9 cellular contexts compared by ENCODE assay signal in the genomic region with DNA sequence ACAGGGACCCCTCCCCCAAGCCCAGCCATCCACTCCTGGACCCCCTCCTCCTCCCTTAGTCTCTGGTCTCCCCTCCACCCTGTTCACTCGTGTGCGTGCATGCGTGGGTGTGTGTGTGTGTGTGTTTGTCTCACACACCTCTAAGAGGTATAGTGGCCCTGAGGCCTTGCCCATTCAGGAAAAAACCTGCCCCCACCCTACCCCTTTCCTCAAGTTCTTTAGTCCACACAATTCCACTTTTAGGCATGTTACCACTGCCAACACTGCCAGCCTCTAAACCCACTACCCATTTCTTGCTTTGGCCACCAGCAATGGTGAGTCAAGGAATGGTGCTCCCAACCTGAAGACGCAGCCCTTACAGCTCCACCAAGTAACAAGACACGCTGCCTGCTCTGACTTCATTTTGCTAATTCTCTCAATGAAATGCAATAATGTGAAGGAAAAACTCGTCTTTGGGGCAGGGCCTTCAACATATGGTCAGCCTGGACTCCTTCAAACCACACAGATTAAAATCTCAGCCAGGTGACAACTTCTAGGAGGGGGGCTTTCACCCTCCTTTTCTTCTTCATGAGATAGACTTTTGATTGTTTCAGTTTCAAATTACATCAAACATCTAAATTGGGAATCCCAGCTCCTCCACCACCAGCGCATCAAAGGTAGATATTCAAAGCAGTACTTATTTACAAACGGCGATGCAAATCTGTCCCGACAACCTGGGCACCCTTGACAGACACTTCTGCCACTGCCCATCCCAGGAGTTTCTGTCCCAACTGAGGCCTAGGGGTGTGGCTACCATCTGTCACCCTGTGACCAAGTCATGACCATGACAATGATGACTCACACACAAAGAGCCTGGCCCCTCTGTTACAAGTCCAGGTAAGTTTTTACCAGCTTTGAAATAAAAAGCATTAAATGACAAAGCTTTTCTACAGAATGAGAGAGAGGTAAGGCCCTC. TPM values are rescaled to one million over a fixed set of nuclear protein-coding genes. Genes with fewer than 3 reads are reported as not detected.
DNase-seq lines count a peak whose midpoint lies in the region; ATAC-seq and TF ChIP-seq lines count a peak whose summit lies in the region.
"Had no signal": no experiment of that assay in that cellular context is flagged by ENCODE, and none has a peak within 500 bp of the region (broad histone marks: within the 10 kb centered on the region; RNA-seq: fewer than 3 reads in every experiment).

No MANE protein-coding gene starts in this region.

- DNase-seq in CD4-positive, alpha-beta T cell, result no peak
- DNase-seq in activated naive CD4-positive, alpha-beta T cell treated with anti-CD3 and anti-CD28 coated beads, Interleukin-2, amount 10 ng/mL, durations not matched to agents 7 days and 5 days, result peak; percentile 42
- DNase-seq in gastrocnemius medialis, result no peak
- no peak for DNase-seq in coronary artery (ENCODE audit: low spot score)
- no peak for DNase-seq in NCI-H1417 (lab: John Stamatoyannopoulos, UW)
- DNase-seq in NCI-H2107 treated with DMSO at 0.1 percent for 48 hours (lab: John Stamatoyannopoulos, UW; ENCODE audit: unreplicated experiment), result no peak

- no peak for TF ChIP-seq CTCF in CD4-positive, alpha-beta T cell (IDR thresholded peaks at IDR 0.05)
- no peak for TF ChIP-seq CTCF in gastrocnemius medialis (IDR thresholded peaks at IDR 0.05 in 4 of 5, conservative IDR thresholded peaks at IDR 0.05 in 1 of 5)
- no peak for TF ChIP-seq CTCF in coronary artery (IDR thresholded peaks at IDR 0.05)

- POLR2A ChIA-PET in CD4-positive, alpha-beta T cell (lab: Charles Lee), result no interaction called here

- H3K36me3 ChIP-seq in gastrocnemius medialis, result no peaks in the 10 kb centered on the region

- ATAC-seq in CD4-positive, alpha-beta T cell (ENCODE audit: poor library complexity), result peak; percentile 21
- peak; percentile 45 for ATAC-seq in GM19043 (IDR thresholded peaks at IDR 0.05; ENCODE audit: low read depth, unreplicated experiment)
- ATAC-seq in HG03108 (IDR thresholded peaks at IDR 0.05; ENCODE audit: unreplicated experiment), result peak; percentile 56
- ATAC-seq in gastrocnemius medialis, result no peak

- TF ChIP-seq POLR2A in gastrocnemius medialis (IDR thresholded peaks at IDR 0.05), result no peak

- no peaks in the 10 kb centered on the region for H3K27me3 Mint-ChIP-seq in CD4-positive, alpha-beta T cell
- H3K27me3 Mint-ChIP-seq in activated naive CD4-positive, alpha-beta T cell treated with anti-CD3 and anti-CD28 coated beads, Interleukin-2, amount 10 ng/mL, durations not matched to agents 7 days and 5 days, result no peaks in the 10 kb centered on the region

- H3K4me3 ChIP-seq in gastrocnemius medialis (no peak overlapping the region), coronary artery (no peak overlapping the region)
- H3K4me3 ChIP-seq: skin epidermis had no signal

- CTCF ChIA-PET in CD4-positive, alpha-beta T cell (lab: Charles Lee), result no interaction called here
- CTCF ChIA-PET in activated naive CD4-positive, alpha-beta T cell treated with anti-CD3 and anti-CD28 coated beads, Interleukin-2, amount 10 ng/mL, durations not matched to agents 7 days and 5 days (lab: Charles Lee), result no interaction called here

- intact Hi-C loops in CD4-positive, alpha-beta T cell (cut with DNase I, micrococcal nuclease), result no loop called here
- intact Hi-C loops in gastrocnemius medialis (cut with DNase I; ENCODE audit: low total_unique reads), result no loop called here

- peak overlapping the region; percentile 74 for H3K27ac Mint-ChIP-seq in CD4-positive, alpha-beta T cell
- peak overlapping the region; percentile 61 for H3K27ac Mint-ChIP-seq in activated naive CD4-positive, alpha-beta T cell treated with anti-CD3 and anti-CD28 coated beads, Interleukin-2, amount 10 ng/mL, durations not matched to agents 7 days and 5 days

- H3K4me1 ChIP-seq in gastrocnemius medialis, result peaks cover 89 to 93% of the 10 kb centered on the region in 2 donors

- H3K9me3 ChIP-seq in CD4-positive, alpha-beta T cell (ENCODE audit: control insufficient read depth, low read length), result no peaks in the 10 kb centered on the region
- no peaks in the 10 kb centered on the region for H3K9me3 ChIP-seq in gastrocnemius medialis

- peak overlapping the region; percentile 47 for H3K4me3 Mint-ChIP-seq in CD4-positive, alpha-beta T cell
- no peak overlapping the region for H3K4me3 Mint-ChIP-seq in activated naive CD4-positive, alpha-beta T cell treated with anti-CD3 and anti-CD28 coated beads, Interleukin-2, amount 10 ng/mL, durations not matched to agents 7 days and 5 days

- H3K27me3 ChIP-seq in CD4-positive, alpha-beta T cell (ENCODE audit: control insufficient read depth, insufficient read depth, low read length), result no peaks in the 10 kb centered on the region
- H3K27me3 ChIP-seq in gastrocnemius medialis, result no peaks in the 10 kb centered on the region

- in situ Hi-C loops in gastrocnemius medialis (cut with MboI; ENCODE audit: low sequenced_read_pairs in 4 of 4), result no loop called here

- H3K4me1 Mint-ChIP-seq in CD4-positive, alpha-beta T cell (ENCODE audit: low read depth), result peaks cover 89% of the 10 kb centered on the region
- peaks cover 81% of the 10 kb centered on the region for H3K4me1 Mint-ChIP-seq in activated naive CD4-positive, alpha-beta T cell treated with anti-CD3 and anti-CD28 coated beads, Interleukin-2, amount 10 ng/mL, durations not matched to agents 7 days and 5 days

- H3K27ac ChIP-seq in CD4-positive, alpha-beta T cell (ENCODE audit: low read depth, low read length), result no peak overlapping the region
- H3K27ac ChIP-seq in gastrocnemius medialis (peak overlapping the region; percentile 33 to 73 (median 61)), coronary artery (no peak overlapping the region)

- no peaks in the 10 kb centered on the region for H3K9me3 Mint-ChIP-seq in CD4-positive, alpha-beta T cell
- no peaks in the 10 kb centered on the region for H3K9me3 Mint-ChIP-seq in activated naive CD4-positive, alpha-beta T cell treated with anti-CD3 and anti-CD28 coated beads, Interleukin-2, amount 10 ng/mL, durations not matched to agents 7 days and 5 days

- H3K36me3 Mint-ChIP-seq in CD4-positive, alpha-beta T cell (ENCODE audit: low read depth), result peaks cover 42% of the 10 kb centered on the region
- peaks cover 36% of the 10 kb centered on the region for H3K36me3 Mint-ChIP-seq in activated naive CD4-positive, alpha-beta T cell treated with anti-CD3 and anti-CD28 coated beads, Interleukin-2, amount 10 ng/mL, durations not matched to agents 7 days and 5 days

RNA-seq across cellular contexts. Expression of gene SSBP3, which starts 29.8 kb away (rescaled TPM):
- 10 to 100 TPM; 50.6 to 52.4 TPM for total RNA-seq in CD4-positive, alpha-beta T cell
- total RNA-seq in gastrocnemius medialis, result 10 to 100 TPM in 3 of 4 donors, 1 to 10 TPM in 1; 3.6 to 21.0 (median 14.9) TPM

Comparison
In these comparisons a context has a peak if more than half of its experiments do, and no peak if none do; other contexts are left out.
1. ATAC-seq: peak in CD4-positive, alpha-beta T cell (single experiment), GM19043 (single experiment) and HG03108 (single experiment); none in gastrocnemius medialis (0 of 2).
2. H3K27ac ChIP-seq: peak in gastrocnemius medialis (4 of 4); none in CD4-positive, alpha-beta T cell (single experiment) and coronary artery (0 of 2).